11 cellular contexts compared by ENCODE assay signal in the genomic region with DNA sequence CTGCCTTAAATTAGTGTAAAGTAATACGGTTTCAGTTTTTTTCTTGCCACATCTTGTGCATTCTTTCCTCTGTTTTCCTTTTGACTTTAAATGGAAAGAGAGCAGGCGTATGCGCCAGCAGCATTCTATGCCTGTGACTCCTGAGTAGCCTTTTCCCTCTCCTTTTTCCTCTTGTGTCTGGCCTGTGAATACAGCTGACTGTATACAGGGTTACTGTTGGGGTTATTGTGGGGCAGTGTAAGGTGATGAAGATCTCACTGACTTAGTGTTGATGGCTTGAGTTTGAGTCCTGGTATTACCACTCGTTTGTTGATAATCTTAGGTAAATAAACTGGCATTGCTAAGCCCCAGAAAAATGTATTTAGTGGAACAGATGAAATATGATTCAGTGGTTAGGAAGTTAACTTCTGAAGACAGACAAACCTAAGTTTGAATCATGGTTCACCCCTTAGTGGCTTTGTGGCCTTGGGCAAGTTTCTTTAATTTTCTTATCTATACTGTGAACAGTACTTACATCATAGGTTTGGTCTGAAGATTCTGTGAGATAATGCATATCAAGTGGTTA.
DNase-seq lines count a peak whose midpoint lies in the region; ATAC-seq and TF ChIP-seq lines count a peak whose summit lies in the region.
"Had no signal": no experiment of that assay in that cellular context is flagged by ENCODE, and none has a peak within 500 bp of the region (broad histone marks: within the 10 kb centered on the region; RNA-seq: fewer than 3 reads in every experiment).

No MANE protein-coding gene starts in this region.

- no peaks in the 10 kb centered on the region for H3K27me3 Mint-ChIP-seq in activated CD4-positive, alpha-beta memory T cell treated with anti-CD3 and anti-CD28 coated beads, Interleukin-2, amount 10 ng/mL, durations not matched to agents 7 days and 5 days
- no peaks in the 10 kb centered on the region for H3K27me3 Mint-ChIP-seq in activated CD4-positive, alpha-beta memory T cell treated with anti-CD3 and anti-CD28 coated beads for 36 hours

- 64 to 77% methylated on average over 4 of the region's 4 CpGs for WGBS in tibial nerve, 2 donors
- 87% methylated on average over 4 of the region's 4 CpGs for WGBS in suprapubic skin

- H3K27ac Mint-ChIP-seq in activated CD4-positive, alpha-beta memory T cell treated with anti-CD3 and anti-CD28 coated beads, Interleukin-2, amount 10 ng/mL, durations not matched to agents 7 days and 5 days: peak overlapping the region; percentile 23
- no peak overlapping the region for H3K27ac Mint-ChIP-seq in activated CD4-positive, alpha-beta memory T cell treated with anti-CD3 and anti-CD28 coated beads for 36 hours

- CTCF ChIA-PET in activated CD4-positive, alpha-beta memory T cell treated with anti-CD3 and anti-CD28 coated beads, Interleukin-2, amount 10 ng/mL, durations not matched to agents 7 days and 5 days (lab: Charles Lee): interaction anchor here (1.2 kb wide), 1 partner anchor 33 kb away, joined by 3 read pairs; no protein-coding TSS in a partner anchor
- CTCF ChIA-PET in activated CD4-positive, alpha-beta memory T cell treated with anti-CD3 and anti-CD28 coated beads for 36 hours (lab: Charles Lee): no interaction called here

- H3K4me1 Mint-ChIP-seq in activated CD4-positive, alpha-beta memory T cell treated with anti-CD3 and anti-CD28 coated beads, Interleukin-2, amount 10 ng/mL, durations not matched to agents 7 days and 5 days: peaks cover 15% of the 10 kb centered on the region
- H3K4me1 Mint-ChIP-seq in activated CD4-positive, alpha-beta memory T cell treated with anti-CD3 and anti-CD28 coated beads for 36 hours (ENCODE audit: low read depth): peaks cover 6% of the 10 kb centered on the region

- H3K9me3 ChIP-seq in tibial nerve: no peaks in the 10 kb centered on the region
- no peaks in the 10 kb centered on the region for H3K9me3 ChIP-seq in suprapubic skin
- H3K9me3 ChIP-seq: BLaER1, heart right ventricle had no signal

- peaks cover 0 to 30% (median 4%) of the 10 kb centered on the region in 4 donors for H3K4me1 ChIP-seq in tibial nerve
- H3K4me1 ChIP-seq in suprapubic skin: no peaks in the 10 kb centered on the region

- ATAC-seq in stimulated activated naive CD8-positive, alpha-beta T cell treated with anti-CD3 and anti-CD28 coated beads, Interleukin-15, Interleukin-2, amounts not matched to agents 100 U/mL and 50 U/mL, for 24 hours: peak; percentile 78
- no peak for ATAC-seq in GM21515 (IDR thresholded peaks at IDR 0.05; ENCODE audit: unreplicated experiment)

- TF ChIP-seq EP300 in tibial nerve (IDR thresholded peaks at IDR 0.05) (no peak), suprapubic skin (IDR thresholded peaks at IDR 0.05) (no peak)

- no peak overlapping the region for H3K27ac ChIP-seq in tibial nerve
- no peak overlapping the region for H3K27ac ChIP-seq in suprapubic skin
- H3K27ac ChIP-seq: BLaER1, heart right ventricle, SK-N-MC had no signal

- intact Hi-C loops in activated CD4-positive, alpha-beta memory T cell treated with anti-CD3 and anti-CD28 coated beads for 36 hours (cut with micrococcal nuclease): no loop called here

- no peak overlapping the region for H3K4me3 Mint-ChIP-seq in activated CD4-positive, alpha-beta memory T cell treated with anti-CD3 and anti-CD28 coated beads, Interleukin-2, amount 10 ng/mL, durations not matched to agents 7 days and 5 days
- H3K4me3 Mint-ChIP-seq in activated CD4-positive, alpha-beta memory T cell treated with anti-CD3 and anti-CD28 coated beads for 36 hours: no peak overlapping the region

- POLR2A ChIA-PET in activated CD4-positive, alpha-beta memory T cell treated with anti-CD3 and anti-CD28 coated beads, Interleukin-2, amount 10 ng/mL, durations not matched to agents 7 days and 5 days (lab: Charles Lee): interaction anchor here (1.1 to 2.0 kb wide), 2 partner anchors 19 to 29 kb away, joined by 3 to 4 read pairs; no protein-coding TSS in a partner anchor
- POLR2A ChIA-PET in activated CD4-positive, alpha-beta memory T cell treated with anti-CD3 and anti-CD28 coated beads for 36 hours (lab: Charles Lee): no interaction called here

- H3K36me3 Mint-ChIP-seq in activated CD4-positive, alpha-beta memory T cell treated with anti-CD3 and anti-CD28 coated beads, Interleukin-2, amount 10 ng/mL, durations not matched to agents 7 days and 5 days (ENCODE audit: low read depth): peaks cover 56% of the 10 kb centered on the region
- peaks cover 37% of the 10 kb centered on the region for H3K36me3 Mint-ChIP-seq in activated CD4-positive, alpha-beta memory T cell treated with anti-CD3 and anti-CD28 coated beads for 36 hours

- peaks cover 0 to 50% (median 6%) of the 10 kb centered on the region in 3 donors for H3K36me3 ChIP-seq in tibial nerve
- peaks cover 29% of the 10 kb centered on the region for H3K36me3 ChIP-seq in suprapubic skin

- no peak for TF ChIP-seq CTCF in tibial nerve (IDR thresholded peaks at IDR 0.05)
- TF ChIP-seq CTCF in suprapubic skin (IDR thresholded peaks at IDR 0.05): no peak

- no peaks in the 10 kb centered on the region for H3K27me3 ChIP-seq in tibial nerve
- no peaks in the 10 kb centered on the region for H3K27me3 ChIP-seq in suprapubic skin
- H3K27me3 ChIP-seq: BLaER1, heart right ventricle had no signal

- H3K9me3 Mint-ChIP-seq in activated CD4-positive, alpha-beta memory T cell treated with anti-CD3 and anti-CD28 coated beads, Interleukin-2, amount 10 ng/mL, durations not matched to agents 7 days and 5 days: peaks cover 4% of the 10 kb centered on the region
- peaks cover 2% of the 10 kb centered on the region for H3K9me3 Mint-ChIP-seq in activated CD4-positive, alpha-beta memory T cell treated with anti-CD3 and anti-CD28 coated beads for 36 hours

- TF ChIP-seq POLR2A in tibial nerve (IDR thresholded peaks at IDR 0.05) (no peak), suprapubic skin (IDR thresholded peaks at IDR 0.05) (no peak)

- no peak overlapping the region for H3K4me3 ChIP-seq in tibial nerve
- no peak overlapping the region for H3K4me3 ChIP-seq in suprapubic skin
- H3K4me3 ChIP-seq: BLaER1, heart right ventricle, SK-N-MC had no signal

- peak; percentile 51 for DNase-seq in activated CD4-positive, alpha-beta memory T cell treated with anti-CD3 and anti-CD28 coated beads, Interleukin-2, amount 10 ng/mL, durations not matched to agents 7 days and 5 days
- DNase-seq in activated CD4-positive, alpha-beta memory T cell treated with anti-CD3 and anti-CD28 coated beads for 36 hours: no peak
- DNase-seq in T1000 (lab: John Stamatoyannopoulos, UW) (peak; percentile 5), fibroblast of the conjunctiva (ENCODE audit: low read depth) (peak; percentile 55), tibial nerve (ENCODE audit: low spot score in 2 of 2) (no peak), suprapubic skin (ENCODE audit: low spot score in 2 of 2) (no peak)
- no peak for DNase-seq in stimulated activated naive CD8-positive, alpha-beta T cell treated with anti-CD3 and anti-CD28 coated beads, Interleukin-15, Interleukin-2, amounts not matched to agents 100 U/mL and 50 U/mL, for 24 hours
- DNase-seq: heart right ventricle had no signal

Comparison
In these comparisons a context has a peak if more than half of its experiments do, and no peak if none do; other contexts are left out.
1. DNase-seq: peak in activated CD4-positive, alpha-beta memory T cell treated with anti-CD3 and anti-CD28 coated beads, Interleukin-2, amount 10 ng/mL, durations not matched to agents 7 days and 5 days (single experiment), T1000 (single experiment) and fibroblast of the conjunctiva (single experiment); none in activated CD4-positive, alpha-beta memory T cell treated with anti-CD3 and anti-CD28 coated beads for 36 hours (single experiment), stimulated activated naive CD8-positive, alpha-beta T cell treated with anti-CD3 and anti-CD28 coated beads, Interleukin-15, Interleukin-2, amounts not matched to agents 100 U/mL and 50 U/mL, for 24 hours (single experiment), tibial nerve (0 of 2) and suprapubic skin (0 of 2).